16 cellular contexts compared by ENCODE assay signal in the genomic region with DNA sequence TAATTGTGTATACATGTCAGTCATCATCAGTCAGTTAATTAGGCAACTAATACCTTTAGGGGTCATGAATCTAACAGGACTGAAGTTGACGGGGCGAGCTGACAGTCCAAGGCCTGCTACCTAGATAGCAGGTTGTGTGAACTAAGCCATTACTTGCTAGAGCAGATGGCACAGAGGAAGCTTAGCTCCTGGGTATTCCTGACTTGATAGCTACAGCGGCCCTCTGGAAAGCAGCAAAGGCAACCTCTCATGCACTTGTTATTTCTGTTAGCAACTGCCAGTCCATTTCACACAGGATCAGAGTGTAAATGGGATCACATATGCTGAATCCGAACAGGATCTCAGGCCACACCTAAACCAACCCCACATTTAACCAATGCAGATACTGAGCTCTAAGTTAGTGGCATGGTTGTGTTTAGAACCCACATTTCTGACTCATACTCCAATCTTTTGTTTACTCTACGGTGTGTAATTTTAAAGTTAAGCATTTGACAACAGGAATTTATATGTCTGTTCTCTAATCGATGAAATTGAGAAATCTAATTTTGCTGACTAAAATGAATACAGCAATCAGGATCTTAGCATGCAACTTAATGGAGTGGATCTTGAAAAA.
A peak's percentile ranks its signal among the peaks of the same experiment; 100 is the strongest.
DNase-seq lines count a peak whose midpoint lies in the region; ATAC-seq, FAIRE-seq and TF ChIP-seq lines count a peak whose summit lies in the region.
"Had no signal": no experiment of that assay in that cellular context is flagged by ENCODE, and none has a peak within 500 bp of the region (broad histone marks: within the 10 kb centered on the region; RNA-seq: fewer than 3 reads in every experiment).

No MANE protein-coding gene starts in this region.

- TF ChIP-seq CTCF in D721Med (IDR thresholded peaks at IDR 0.05; ENCODE audit: insufficient read depth, missing control alignments) (no peak), glutamatergic neuron (IDR thresholded peaks at IDR 0.05; ENCODE audit: partially characterized antibody, unreplicated experiment) (no peak)

- CTCF ChIA-PET in activated CD4-positive, alpha-beta T cell treated with anti-CD3 and anti-CD28 coated beads for 36 hours (lab: Charles Lee), result interaction anchor here (0.5 kb wide), 1 partner anchor 59 kb away, joined by 3 read pairs; no protein-coding TSS in a partner anchor

- peak; percentile 94 for FAIRE-seq in D721Med (lab: Jason Lieb, UNC)
- FAIRE-seq: GM19239 had no signal

- POLR2A ChIA-PET in activated CD4-positive, alpha-beta T cell treated with anti-CD3 and anti-CD28 coated beads for 36 hours (lab: Charles Lee), result no interaction called here

- no peak for ATAC-seq in activated CD4-positive, alpha-beta T cell treated with anti-CD3 and anti-CD28 coated beads for 36 hours
- ATAC-seq in left ventricle myocardium superior, result no peak
- ATAC-seq: GM23338 had no signal

- H3K27ac Mint-ChIP-seq in glutamatergic neuron (ENCODE audit: unreplicated experiment), result peak overlapping the region; percentile 44
- no peak overlapping the region for H3K27ac Mint-ChIP-seq in activated CD4-positive, alpha-beta T cell treated with anti-CD3 and anti-CD28 coated beads for 36 hours
- H3K27ac Mint-ChIP-seq: GM23338 had no signal

- H3K4me1 Mint-ChIP-seq in glutamatergic neuron (ENCODE audit: low read depth, unreplicated experiment), result peaks cover 9% of the 10 kb centered on the region
- H3K4me1 Mint-ChIP-seq in activated CD4-positive, alpha-beta T cell treated with anti-CD3 and anti-CD28 coated beads for 36 hours, result no peaks in the 10 kb centered on the region

- intact Hi-C loops in activated CD4-positive, alpha-beta T cell treated with anti-CD3 and anti-CD28 coated beads for 36 hours (cut with DNase I, micrococcal nuclease), result no loop called here
- intact Hi-C loops in left ventricle myocardium superior (cut with micrococcal nuclease), result no loop called here

- H3K27me3 Mint-ChIP-seq in glutamatergic neuron (ENCODE audit: unreplicated experiment), result peaks cover 3% of the 10 kb centered on the region
- no peaks in the 10 kb centered on the region for H3K27me3 Mint-ChIP-seq in activated CD4-positive, alpha-beta T cell treated with anti-CD3 and anti-CD28 coated beads for 36 hours

- peak; percentile 26 for DNase-seq in D721Med (ENCODE audit: insufficient read length, low spot score)
- peak; percentile 72 for DNase-seq in NCI-H1694 treated with DMSO at 0.1 percent for 48 hours (lab: John Stamatoyannopoulos, UW)
- DNase-seq in SK-N-DZ (ENCODE audit: low spot score), result peak; percentile 29
- no peak for DNase-seq in glutamatergic neuron
- no peak for DNase-seq in HK-2 (ENCODE audit: unreplicated experiment)
- no peak for DNase-seq in activated CD4-positive, alpha-beta T cell treated with anti-CD3 and anti-CD28 coated beads for 36 hours
- no peak for DNase-seq in left ventricle myocardium superior
- no peak for DNase-seq in activated gamma-delta T cell (lab: John Stamatoyannopoulos, UW)
- DNase-seq: DMS79 treated with DMSO at 0.1 percent for 48 hours, GF-D8, MG63, NCI-H1092 treated with DMSO at 0.1 percent for 48 hours, NCI-H187 treated with DMSO at 0.1 percent for 48 hours, OCI-M1 had no signal

- no peaks in the 10 kb centered on the region for H3K9me3 Mint-ChIP-seq in glutamatergic neuron (ENCODE audit: unreplicated experiment)
- H3K9me3 Mint-ChIP-seq in activated CD4-positive, alpha-beta T cell treated with anti-CD3 and anti-CD28 coated beads for 36 hours (ENCODE audit: low read depth), result no peaks in the 10 kb centered on the region

- no peaks in the 10 kb centered on the region for H3K36me3 Mint-ChIP-seq in glutamatergic neuron (ENCODE audit: unreplicated experiment)
- no peaks in the 10 kb centered on the region for H3K36me3 Mint-ChIP-seq in activated CD4-positive, alpha-beta T cell treated with anti-CD3 and anti-CD28 coated beads for 36 hours (ENCODE audit: low read depth)

- no peak overlapping the region for H3K4me3 Mint-ChIP-seq in glutamatergic neuron (ENCODE audit: unreplicated experiment)
- no peak overlapping the region for H3K4me3 Mint-ChIP-seq in activated CD4-positive, alpha-beta T cell treated with anti-CD3 and anti-CD28 coated beads for 36 hours
- H3K4me3 Mint-ChIP-seq: GM23338 had no signal

Comparison
In these comparisons a context has a peak if more than half of its experiments do, and no peak if none do; other contexts are left out.
1. DNase-seq: peak in D721Med (single experiment), NCI-H1694 treated with DMSO at 0.1 percent for 48 hours (single experiment) and SK-N-DZ (single experiment); none in glutamatergic neuron (single experiment), HK-2 (single experiment), activated CD4-positive, alpha-beta T cell treated with anti-CD3 and anti-CD28 coated beads for 36 hours (single experiment), left ventricle myocardium superior (single experiment) and activated gamma-delta T cell (single experiment).